In the genomic region with DNA sequence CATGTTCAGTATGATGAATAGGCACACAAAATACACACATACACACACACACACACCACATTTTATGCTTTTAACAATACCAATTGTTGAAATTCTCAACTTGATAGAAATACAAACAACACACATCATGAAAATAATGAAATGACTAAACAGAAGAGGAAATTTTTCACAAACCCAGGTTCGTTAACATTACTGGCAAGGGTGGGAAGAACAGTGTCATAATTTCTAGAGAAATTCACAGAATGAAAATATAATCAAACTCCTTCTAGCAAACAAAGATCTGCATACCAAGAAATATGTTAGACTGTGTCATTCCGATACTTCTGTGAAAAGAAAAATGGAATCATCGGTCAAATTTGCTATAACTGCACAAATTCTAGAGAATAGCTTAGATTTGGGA, we compare ENCODE assay signal across 21 cellular contexts. TPM values are rescaled to one million over a fixed set of nuclear protein-coding genes. Genes with fewer than 3 reads are reported as not detected.
DNase-seq lines count a peak whose midpoint lies in the region; ATAC-seq lines count a peak whose summit lies in the region.
"Had no signal": no experiment of that assay in that cellular context is flagged by ENCODE, and none has a peak within 500 bp of the region (broad histone marks: within the 10 kb centered on the region; RNA-seq: fewer than 3 reads in every experiment).

No MANE protein-coding gene starts in this region.

- POLR2A ChIA-PET in activated CD4-positive, alpha-beta memory T cell treated with anti-CD3 and anti-CD28 coated beads for 36 hours (lab: Charles Lee), result interaction anchor here (0.8 to 10.3 kb wide), 4 partner anchors 12 to 41 kb away, joined by 4 to 96 read pairs (median 6); partner anchors contain the start of gene ST8SIA4

- CTCF ChIA-PET in activated CD4-positive, alpha-beta memory T cell treated with anti-CD3 and anti-CD28 coated beads for 36 hours (lab: Charles Lee), result interaction anchor here (0.6 to 0.9 kb wide), 3 partner anchors 32 to 41 kb away, joined by 3 read pairs; no protein-coding TSS in a partner anchor

- ATAC-seq in GM18861 (IDR thresholded peaks at IDR 0.05; ENCODE audit: unreplicated experiment) (peak; percentile 28), GM18511 (IDR thresholded peaks at IDR 0.05; ENCODE audit: unreplicated experiment) (no peak)
- ATAC-seq in stimulated activated effector memory CD8-positive, alpha-beta T cell treated with anti-CD3 and anti-CD28 coated beads, Interleukin-12 subunit alpha, Interleukin-12 subunit beta, amount 100 ng/mL, for 72 hours, result peak; percentile 88
- ATAC-seq: HCT116, Panc1, T-cell had no signal

- intact Hi-C loops in activated CD4-positive, alpha-beta T cell treated with anti-CD3 and anti-CD28 coated beads, Interleukin-2, amount 10 ng/mL, durations not matched to agents 24 days and 14 days (cut with micrococcal nuclease), result loop anchor here (1.0 to 2.0 kb wide), 7 partner anchors 8 to 81 kb away; no protein-coding TSS in a partner anchor
- intact Hi-C loops in activated CD4-positive, alpha-beta memory T cell treated with anti-CD3 and anti-CD28 coated beads for 36 hours (cut with micrococcal nuclease), result loop anchor here (1.0 kb wide), 7 partner anchors 8 to 81 kb away; no protein-coding TSS in a partner anchor

- DNase-seq in activated CD4-positive, alpha-beta T cell treated with anti-CD3 and anti-CD28 coated beads, Interleukin-2, amount 10 ng/mL, durations not matched to agents 24 days and 14 days, result no peak
- no peak for DNase-seq in activated CD4-positive, alpha-beta T cell treated with anti-CD3 and anti-CD28 coated beads, Interleukin-2, amount 50 U/mL, for 48 hours
- no peak for DNase-seq in activated CD4-positive, alpha-beta memory T cell treated with anti-CD3 and anti-CD28 coated beads for 36 hours
- DNase-seq in stimulated activated effector memory CD8-positive, alpha-beta T cell treated with anti-CD3 and anti-CD28 coated beads, Interleukin-12 subunit alpha, Interleukin-12 subunit beta, amount 100 ng/mL, for 72 hours (ENCODE audit: low spot score in 2 of 2), result no peak
- no peak for DNase-seq in hippocampal formation (lab: John Stamatoyannopoulos, UW)
- DNase-seq in activated effector memory CD4-positive, alpha-beta T cell treated with Interleukin-2 at 50 U/mL for 16 hours, result no peak
- DNase-seq: activated effector memory CD4-positive, alpha-beta T cell treated with anti-CD3 and anti-CD28 coated beads, Interleukin-2, amount 50 U/mL, for 16 hours; COR-L47; DMS79; KBM-7; NCI-H1436; NCI-H524; small intestine; stimulated activated CD4-positive, alpha-beta T cell treated with anti-CD3 and anti-CD28 coated beads, Interleukin-2, amount 100 ng/mL, for 24 hours; stomach; T-cell had no signal

- H3K4me1 Mint-ChIP-seq in activated CD4-positive, alpha-beta T cell treated with anti-CD3 and anti-CD28 coated beads, Interleukin-2, amount 10 ng/mL, durations not matched to agents 24 days and 14 days, result peaks cover 47% of the 10 kb centered on the region
- peaks cover 64% of the 10 kb centered on the region for H3K4me1 Mint-ChIP-seq in activated CD4-positive, alpha-beta memory T cell treated with anti-CD3 and anti-CD28 coated beads for 36 hours (ENCODE audit: low read depth)
- H3K4me1 Mint-ChIP-seq in stimulated activated effector memory CD8-positive, alpha-beta T cell treated with anti-CD3 and anti-CD28 coated beads, Interleukin-12 subunit alpha, Interleukin-12 subunit beta, amount 100 ng/mL, for 72 hours, result peaks cover 63% of the 10 kb centered on the region

- peak overlapping the region; percentile 88 for H3K27ac Mint-ChIP-seq in activated CD4-positive, alpha-beta T cell treated with anti-CD3 and anti-CD28 coated beads, Interleukin-2, amount 10 ng/mL, durations not matched to agents 24 days and 14 days
- H3K27ac Mint-ChIP-seq in activated CD4-positive, alpha-beta memory T cell treated with anti-CD3 and anti-CD28 coated beads for 36 hours, result peak overlapping the region; percentile 80
- peak overlapping the region; percentile 83 for H3K27ac Mint-ChIP-seq in stimulated activated effector memory CD8-positive, alpha-beta T cell treated with anti-CD3 and anti-CD28 coated beads, Interleukin-12 subunit alpha, Interleukin-12 subunit beta, amount 100 ng/mL, for 72 hours

- peaks cover 52% of the 10 kb centered on the region for H3K36me3 Mint-ChIP-seq in activated CD4-positive, alpha-beta T cell treated with anti-CD3 and anti-CD28 coated beads, Interleukin-2, amount 10 ng/mL, durations not matched to agents 24 days and 14 days (ENCODE audit: low read depth)
- H3K36me3 Mint-ChIP-seq in activated CD4-positive, alpha-beta memory T cell treated with anti-CD3 and anti-CD28 coated beads for 36 hours, result peaks cover 38% of the 10 kb centered on the region
- peaks cover 72% of the 10 kb centered on the region for H3K36me3 Mint-ChIP-seq in stimulated activated effector memory CD8-positive, alpha-beta T cell treated with anti-CD3 and anti-CD28 coated beads, Interleukin-12 subunit alpha, Interleukin-12 subunit beta, amount 100 ng/mL, for 72 hours

- H3K4me3 Mint-ChIP-seq in activated CD4-positive, alpha-beta T cell treated with anti-CD3 and anti-CD28 coated beads, Interleukin-2, amount 10 ng/mL, durations not matched to agents 24 days and 14 days, result peak overlapping the region; percentile 13
- H3K4me3 Mint-ChIP-seq in activated CD4-positive, alpha-beta memory T cell treated with anti-CD3 and anti-CD28 coated beads for 36 hours, result no peak overlapping the region
- peak overlapping the region; percentile 17 for H3K4me3 Mint-ChIP-seq in stimulated activated effector memory CD8-positive, alpha-beta T cell treated with anti-CD3 and anti-CD28 coated beads, Interleukin-12 subunit alpha, Interleukin-12 subunit beta, amount 100 ng/mL, for 72 hours
- H3K4me3 Mint-ChIP-seq: T-cell had no signal

- no peaks in the 10 kb centered on the region for H3K27me3 Mint-ChIP-seq in activated CD4-positive, alpha-beta T cell treated with anti-CD3 and anti-CD28 coated beads, Interleukin-2, amount 10 ng/mL, durations not matched to agents 24 days and 14 days
- no peaks in the 10 kb centered on the region for H3K27me3 Mint-ChIP-seq in activated CD4-positive, alpha-beta memory T cell treated with anti-CD3 and anti-CD28 coated beads for 36 hours
- H3K27me3 Mint-ChIP-seq: T-cell had no signal

- H3K9me3 Mint-ChIP-seq in activated CD4-positive, alpha-beta T cell treated with anti-CD3 and anti-CD28 coated beads, Interleukin-2, amount 10 ng/mL, durations not matched to agents 24 days and 14 days, result peaks cover 13% of the 10 kb centered on the region
- H3K9me3 Mint-ChIP-seq in activated CD4-positive, alpha-beta memory T cell treated with anti-CD3 and anti-CD28 coated beads for 36 hours, result no peaks in the 10 kb centered on the region
- peaks cover 4% of the 10 kb centered on the region for H3K9me3 Mint-ChIP-seq in stimulated activated effector memory CD8-positive, alpha-beta T cell treated with anti-CD3 and anti-CD28 coated beads, Interleukin-12 subunit alpha, Interleukin-12 subunit beta, amount 100 ng/mL, for 72 hours

RNA-seq across cellular contexts. Expression of gene ST8SIA4, which starts 41.9 kb away (rescaled TPM):
- total RNA-seq in activated CD4-positive, alpha-beta T cell treated with anti-CD3 and anti-CD28 coated beads, Interleukin-2, amount 10 ng/mL, durations not matched to agents 24 days and 14 days, result 61.3 and 62.3 TPM in 2 replicates
- total RNA-seq in activated CD4-positive, alpha-beta memory T cell treated with anti-CD3 and anti-CD28 coated beads for 36 hours, result 10 to 100 TPM; 32.8 to 35.1 TPM
- total RNA-seq: HT1080 had no signal
